In genomic region chr17:39687101-39687545, GRCh38 we compare ENCODE assay signal across 8 cellular contexts. TPM values are rescaled to one million over a fixed set of nuclear protein-coding genes. Genes with fewer than 3 reads are reported as not detected.
DNase-seq lines count a peak whose midpoint lies in the region; ATAC-seq and TF ChIP-seq lines count a peak whose summit lies in the region.

No MANE protein-coding gene starts in this region.

- peak overlapping the region; percentile 95 for H3K27ac Mint-ChIP-seq in MCF 10A (ENCODE audit: low read depth, unreplicated experiment)

- H3K9me3 Mint-ChIP-seq in MCF 10A (ENCODE audit: unreplicated experiment) = no peaks in the 10 kb centered on the region

- intact Hi-C loops in MCF 10A (cut with micrococcal nuclease) = loop anchor here (5.0 kb wide), 2 partner anchors 50 to 55 kb away; partner anchors contain the start of gene STARD3
- intact Hi-C loops in mucosa of descending colon (cut with DNase I, micrococcal nuclease) = no loop called here

- peaks cover 14% of the 10 kb centered on the region for H3K4me1 Mint-ChIP-seq in MCF 10A (ENCODE audit: insufficient read depth, unreplicated experiment)

- DNase-seq in HL-60 (ENCODE audit: low read depth in 1 of 2, low spot score in 1 of 2) = no peak
- DNase-seq in MCF 10A (ENCODE audit: unreplicated experiment) = no peak
- DNase-seq in mucosa of descending colon = peak in 1 of 3 donors; percentile 34
- DNase-seq in stimulated activated naive CD4-positive, alpha-beta T cell (lab: John Stamatoyannopoulos, UW) = no peak
- DNase-seq in NCI-H526 treated with DMSO at 0.1 percent for 48 hours (lab: John Stamatoyannopoulos, UW) = no peak

- H3K36me3 Mint-ChIP-seq in MCF 10A (ENCODE audit: insufficient read depth, unreplicated experiment) = peaks cover 11% of the 10 kb centered on the region

- H3K4me3 ChIP-seq in HL-60 (replicated peaks; ENCODE audit: insufficient read depth, low read length) (peak overlapping the region; percentile 71), mucosa of descending colon (no peak overlapping the region)

- no peaks in the 10 kb centered on the region for H3K36me3 ChIP-seq in mucosa of descending colon (ENCODE audit: low read depth)

- H3K27me3 Mint-ChIP-seq in MCF 10A (ENCODE audit: insufficient read depth, unreplicated experiment) = no peaks in the 10 kb centered on the region

- H3K4me1 ChIP-seq in mucosa of descending colon (ENCODE audit: low read depth) = peaks cover 14% of the 10 kb centered on the region

- POLR2A ChIA-PET in MCF 10A (lab: Yijun Ruan, JAX) = interaction anchor here (0.9 to 4.1 kb wide), 8 partner anchors 13 to 83 kb away, joined by 3 to 68 read pairs (median 11); partner anchors contain the start of genes ERBB2, MIEN1 and STARD3

- ATAC-seq in mucosa of descending colon (peak; percentile 21), GM18519 (IDR thresholded peaks at IDR 0.05; ENCODE audit: low FRiP score, unreplicated experiment) (no peak), GM18873 (IDR thresholded peaks at IDR 0.05; ENCODE audit: low FRiP score, unreplicated experiment) (no peak)

- TF ChIP-seq CTCF in 22Rv1 (IDR thresholded peaks at IDR 0.05) = no peak
- no peak for TF ChIP-seq CTCF in HL-60 (IDR thresholded peaks at IDR 0.05; ENCODE audit: insufficient read depth, low read length)
- TF ChIP-seq CTCF in MCF 10A (IDR thresholded peaks at IDR 0.05; ENCODE audit: unreplicated experiment) = no peak
- TF ChIP-seq CTCF in mucosa of descending colon (IDR thresholded peaks at IDR 0.05) = no peak

- TSS peak; percentile 74 for BruUV-seq in MCF 10A (replicated peaks; lab: Mats Ljungman, UMichigan)

- no peaks in the 10 kb centered on the region for H3K9me3 ChIP-seq in mucosa of descending colon

- no peaks in the 10 kb centered on the region for H3K27me3 ChIP-seq in HL-60 (ENCODE audit: insufficient read depth, poor library complexity, severe bottlenecking)

- H3K27ac ChIP-seq in 22Rv1 = peak overlapping the region; percentile 96
- peak overlapping the region; percentile 79 for H3K27ac ChIP-seq in HL-60 (replicated peaks)

- H3K4me3 Mint-ChIP-seq in MCF 10A (ENCODE audit: unreplicated experiment) = peak overlapping the region; percentile 79

- CTCF ChIA-PET in MCF 10A (lab: Yijun Ruan, JAX) = interaction anchor here (0.6 to 1.1 kb wide), 3 partner anchors 13 to 66 kb away, joined by 3 read pairs; partner anchors contain the start of gene ERBB2

RNA-seq across cellular contexts. Expression of gene PGAP3, which starts 0.7 kb away (rescaled TPM):
- 10.0 and 13.2 TPM in 2 replicates for total RNA-seq in MCF 10A (2022)
- total RNA-seq in mucosa of descending colon = 10 to 100 TPM; 27.7 to 74.6 (median 47.9) TPM

RNA-seq across cellular contexts. Expression of gene ERBB2, which starts 12.7 kb away (rescaled TPM):
- 33.3 and 33.7 TPM in 2 replicates for total RNA-seq in MCF 10A (2022)
- total RNA-seq in mucosa of descending colon = 100 to 1,000 TPM; 104 to 284 (median 161) TPM

RNA-seq across cellular contexts. Expression of gene PNMT, which starts 18.9 kb away (rescaled TPM):
- total RNA-seq in MCF 10A (2022) (not detected in 2 replicates), mucosa of descending colon (1 to 10 TPM in 2 of 3 donors, under 1 TPM in 1; 0.23 to 2.0 (median 1.5) TPM)

RNA-seq across cellular contexts. Expression of gene TCAP, which starts 22.0 kb away (rescaled TPM):
- total RNA-seq in MCF 10A (2022) (0.37 and 0.71 TPM in 2 replicates), mucosa of descending colon (1 to 10 TPM in 2 of 3 donors, under 1 TPM in 1; 0.96 to 3.4 (median 1.5) TPM)

RNA-seq across cellular contexts. Expression of gene MIEN1, which starts 43.2 kb away (rescaled TPM):
- 42.1 and 51.3 TPM in 2 replicates for total RNA-seq in MCF 10A (2022)
- 10 to 100 TPM; 63.2 to 84.3 (median 67.1) TPM for total RNA-seq in mucosa of descending colon
